ENCODE assay signal across 31 cellular contexts in genomic region chr1:5480906-5481305, GRCh38.
"Had no signal": no experiment of that assay in that cellular context is flagged by ENCODE, and none has a peak within 500 bp of the region (broad histone marks: within the 10 kb centered on the region; RNA-seq: fewer than 3 reads in every experiment).

No MANE protein-coding gene starts in this region.

- H3K4me3 ChIP-seq: adrenal gland, body of pancreas, breast epithelium had no signal

- H3K4me1 ChIP-seq: adrenal gland had no signal

- H3K36me3 ChIP-seq: adrenal gland, brain microvascular endothelial cell, breast epithelium had no signal

- DNase-seq: activated B cell treated with CpG ODN at 0.5 μM for 24 hours; activated CD4-positive, alpha-beta memory T cell treated with anti-CD3 and anti-CD28 coated beads for 36 hours; activated CD4-positive, alpha-beta T cell treated with anti-CD3 and anti-CD28 coated beads for 4 hours; activated CD4-positive, alpha-beta T cell treated with anti-CD3 and anti-CD28 coated beads, Interleukin-2, amount 10 ng/mL, durations not matched to agents 24 days and 14 days; activated CD4-positive, alpha-beta T cell treated with anti-CD3 and anti-CD28 coated beads, Interleukin-2, amount 50 U/mL, for 1 hour; activated CD4-positive, alpha-beta T cell treated with anti-CD3 and anti-CD28 coated beads, Interleukin-2, amount 50 U/mL, for 4 hours; activated CD4-positive, CD25-positive, alpha-beta regulatory T cell treated with anti-CD3 and anti-CD28 coated beads, Interleukin-2, amount 50 U/mL, for 72 hours; activated CD8-positive, alpha-beta memory T cell treated with anti-CD3 and anti-CD28 coated beads, Interleukin-2, amount 50 U/mL, for 4 hours; activated CD8-positive, alpha-beta T cell treated with anti-CD3 and anti-CD28 coated beads for 36 hours; activated effector memory CD4-positive, alpha-beta T cell treated with anti-CD3 and anti-CD28 coated beads, Interleukin-2, amount 50 U/mL, for 16 hours; activated gamma-delta T cell treated with Interleukin-2 at 50 U/mL for 16 hours; activated naive CD4-positive, alpha-beta T cell; activated naive CD4-positive, alpha-beta T cell treated with anti-CD3 and anti-CD28 coated beads for 36 hours; activated naive CD4-positive, alpha-beta T cell treated with anti-CD3 and anti-CD28 coated beads, Interleukin-2, amount 50 U/mL, for 16 hours; activated naive CD8-positive, alpha-beta T cell treated with anti-CD3 and anti-CD28 coated beads for 36 hours; activated T-cell treated with anti-CD3 and anti-CD28 coated beads for 4 hours; activated T-cell treated with anti-CD3 and anti-CD28 coated beads, Interleukin-2, amount 50 U/mL, for 1 hour; activated T-cell treated with anti-CD3 and anti-CD28 coated beads, Interleukin-2, amount 50 U/mL, for 4 hours; activated T-cell treated with anti-CD3 and anti-CD28 coated beads, Interleukin-2, amount 50 U/mL, for 72 hours; adrenal gland; amniotic stem cell; body of pancreas; brain microvascular endothelial cell; central memory CD4-positive, alpha-beta T cell; T-helper 1 cell; T-helper 2 cell; T-helper 9 cell had no signal

- H3K27ac ChIP-seq: adrenal gland, brain microvascular endothelial cell, breast epithelium, VCaP had no signal

- H3K27me3 ChIP-seq: body of pancreas, brain microvascular endothelial cell had no signal

- H3K9me3 ChIP-seq: adrenal gland, body of pancreas, breast epithelium had no signal

- ATAC-seq: activated CD8-positive, alpha-beta T cell treated with anti-CD3 and anti-CD28 coated beads for 36 hours; activated naive CD4-positive, alpha-beta T cell treated with anti-CD3 and anti-CD28 coated beads, Interleukin-2, amount 50 U/mL, for 72 hours; activated T-cell treated with anti-CD3 and anti-CD28 coated beads, Interleukin-2, amount 50 U/mL, for 4 hours; activated T-cell treated with anti-CD3 and anti-CD28 coated beads, Interleukin-2, amount 50 U/mL, for 72 hours; activated T-helper 17 cell treated with anti-CD3 and anti-CD28 coated beads, Interleukin-2, amount 50 U/mL, for 72 hours; body of pancreas had no signal
